Comparison of ENCODE assay signal across 29 cellular contexts in the genomic region with DNA sequence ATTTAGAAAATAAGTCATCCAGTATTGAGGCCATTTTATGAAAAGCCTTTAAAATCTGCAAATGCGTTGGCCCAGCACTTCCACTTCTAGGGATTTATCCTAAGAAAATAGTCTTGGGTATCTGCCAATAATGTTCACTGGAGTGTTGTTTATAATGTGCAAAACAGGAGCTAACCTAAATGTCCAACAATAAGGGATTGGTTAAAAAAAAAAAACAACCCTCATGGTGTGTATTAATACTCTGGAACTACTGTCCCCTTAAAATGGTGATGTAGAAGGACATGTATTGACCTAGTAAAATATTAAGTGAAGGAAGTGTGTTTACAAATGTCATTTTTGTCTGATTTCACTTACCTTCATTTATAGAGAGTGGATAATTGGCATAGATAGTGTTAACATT.
"Had no signal": no experiment of that assay in that cellular context is flagged by ENCODE, and none has a peak within 500 bp of the region (broad histone marks: within the 10 kb centered on the region; RNA-seq: fewer than 3 reads in every experiment).

No MANE protein-coding gene starts in this region.

- H3K36me3 Mint-ChIP-seq: natural killer cell treated with Interleukin-12 subunit alpha and Interleukin-12 subunit beta and Interleukin-15 and Interleukin-18, amount 100 ng/mL, for 72 hours had no signal

- H3K27me3 Mint-ChIP-seq: naive thymus-derived CD8-positive, alpha-beta T cell; natural killer cell treated with Interleukin-12 subunit alpha and Interleukin-12 subunit beta and Interleukin-15 and Interleukin-18, amount 100 ng/mL, for 72 hours; progenitor cell of endocrine pancreas; stimulated activated naive B cell treated with anti-CD40 and anti-IgM and Interleukin-4, amounts not matched to agents 10 μg/mL and 1 μg/mL and 100 μg/mL, for 72 hours; stimulated activated naive CD8-positive, alpha-beta T cell treated with anti-CD3 and anti-CD28 coated beads, Interleukin-15, Interleukin-2, amounts not matched to agents 100 ng/mL and 50 ng/mL, for 24 hours had no signal

- ATAC-seq: naive thymus-derived CD8-positive, alpha-beta T cell; natural killer cell treated with Interleukin-12 subunit alpha and Interleukin-12 subunit beta and Interleukin-15 and Interleukin-18, amount 100 ng/mL, for 72 hours; psoas muscle; right cardiac atrium; right lobe of liver; stimulated activated effector memory CD8-positive, alpha-beta T cell treated with anti-CD3 and anti-CD28 coated beads, Interleukin-12 subunit alpha, Interleukin-12 subunit beta, amount 100 ng/mL, for 72 hours; stimulated activated naive B cell treated with anti-CD40 and anti-IgM and Interleukin-4, amounts not matched to agents 10 μg/mL and 1 μg/mL and 100 μg/mL, for 72 hours had no signal

- H3K27ac ChIP-seq: ovary, parathyroid adenoma, psoas muscle, right lobe of liver, stomach, thoracic aorta, tibial nerve, upper lobe of left lung, vagina had no signal

- H3K4me3 ChIP-seq: ovary, psoas muscle, right lobe of liver, sigmoid colon, stomach, thoracic aorta, thyroid gland, tibial nerve, upper lobe of left lung, vagina had no signal

- H3K4me3 Mint-ChIP-seq: naive thymus-derived CD8-positive, alpha-beta T cell; natural killer cell treated with Interleukin-12 subunit alpha and Interleukin-12 subunit beta and Interleukin-15 and Interleukin-18, amount 100 ng/mL, for 72 hours; nephron progenitor cell; neural crest cell; stimulated activated effector memory CD8-positive, alpha-beta T cell treated with anti-CD3 and anti-CD28 coated beads, Interleukin-12 subunit alpha, Interleukin-12 subunit beta, amount 100 ng/mL, for 72 hours; stimulated activated naive B cell treated with anti-CD40 and anti-IgM and Interleukin-4, amounts not matched to agents 10 μg/mL and 1 μg/mL and 100 μg/mL, for 72 hours; stimulated activated naive CD8-positive, alpha-beta T cell treated with anti-CD3 and anti-CD28 coated beads, Interleukin-15, Interleukin-2, amounts not matched to agents 100 ng/mL and 50 ng/mL, for 24 hours had no signal

- H3K9me3 ChIP-seq: ovary, psoas muscle, right lobe of liver, sigmoid colon, thoracic aorta, thyroid gland, upper lobe of left lung, vagina had no signal

- DNase-seq: naive thymus-derived CD8-positive, alpha-beta T cell; nephron progenitor cell; occipital lobe; ovary; posterior cingulate gyrus; psoas muscle; right cardiac atrium; right lobe of liver; sigmoid colon; small intestine; stimulated activated CD4-positive, alpha-beta T cell treated with anti-CD3 and anti-CD28 coated beads, Interleukin-15, amount 100 ng/mL, for 24 hours; stimulated activated CD4-positive, alpha-beta T cell treated with anti-CD3 and anti-CD28 coated beads, Interleukin-2, amount 100 ng/mL, for 24 hours; stimulated activated CD4-positive, alpha-beta T cell treated with anti-CD3 and anti-CD28 coated beads, Interleukin-2, amount 100 ng/mL, for 48 hours; stimulated activated CD4-positive, alpha-beta T cell treated with anti-CD3 and anti-CD28 coated beads, Interleukin-4, amount 100 ng/mL, for 24 hours; stimulated activated naive B cell treated with anti-CD40 and anti-IgM and Interleukin-4, amounts not matched to agents 10 μg/mL and 1 μg/mL and 100 μg/mL, for 72 hours; stimulated activated naive CD4-positive, alpha-beta T cell treated with Interleukin-2 at 50 U/mL for 16 hours; stomach; thyroid gland; trophoblast cell had no signal

- H3K9ac ChIP-seq: parathyroid adenoma had no signal

- H3K4me1 ChIP-seq: parathyroid adenoma, right lobe of liver had no signal

- H3K27ac Mint-ChIP-seq: natural killer cell treated with Interleukin-12 subunit alpha and Interleukin-12 subunit beta and Interleukin-15 and Interleukin-18, amount 100 ng/mL, for 72 hours; nephron progenitor cell; progenitor cell of endocrine pancreas; stimulated activated effector memory CD8-positive, alpha-beta T cell treated with anti-CD3 and anti-CD28 coated beads, Interleukin-12 subunit alpha, Interleukin-12 subunit beta, amount 100 ng/mL, for 72 hours; stimulated activated naive B cell treated with anti-CD40 and anti-IgM and Interleukin-4, amounts not matched to agents 10 μg/mL and 1 μg/mL and 100 μg/mL, for 72 hours; stimulated activated naive CD8-positive, alpha-beta T cell treated with anti-CD3 and anti-CD28 coated beads, Interleukin-15, Interleukin-2, amounts not matched to agents 100 ng/mL and 50 ng/mL, for 24 hours had no signal

- H3K27me3 ChIP-seq: ovary, right lobe of liver, sigmoid colon, stomach, thyroid gland, tibial nerve, upper lobe of left lung, vagina had no signal

- H3K36me3 ChIP-seq: ovary, right lobe of liver, vagina had no signal

- H2AFZ ChIP-seq: parathyroid adenoma had no signal

- H3K9me3 Mint-ChIP-seq: natural killer cell treated with Interleukin-12 subunit alpha and Interleukin-12 subunit beta and Interleukin-15 and Interleukin-18, amount 100 ng/mL, for 72 hours; neural crest cell; stimulated activated naive CD8-positive, alpha-beta T cell treated with anti-CD3 and anti-CD28 coated beads, Interleukin-15, Interleukin-2, amounts not matched to agents 100 ng/mL and 50 ng/mL, for 24 hours had no signal
